Comparison of ENCODE assay signal across 24 cellular contexts in the genomic region with DNA sequence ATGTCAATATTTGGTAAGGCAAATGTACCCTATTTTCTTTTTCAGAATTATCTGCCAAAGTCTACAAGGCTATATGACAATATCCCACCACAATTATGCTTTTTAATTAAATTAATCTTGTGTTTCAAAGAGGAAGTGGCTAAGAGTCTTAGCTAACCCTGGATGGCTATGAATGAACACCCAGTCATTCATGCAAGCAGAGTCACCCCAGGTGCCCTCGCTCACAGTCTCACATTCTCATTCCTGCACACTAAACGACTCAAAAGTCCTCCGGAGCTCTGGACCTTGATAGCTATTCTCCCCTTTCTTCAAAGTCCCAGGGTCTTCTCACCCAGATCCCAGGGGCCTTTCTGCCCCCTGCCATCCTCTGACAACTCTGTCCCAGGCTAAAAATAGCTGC. TPM values are rescaled to one million over a fixed set of nuclear protein-coding genes. Genes with fewer than 3 reads are reported as not detected.
DNase-seq lines count a peak whose midpoint lies in the region; ATAC-seq and TF ChIP-seq lines count a peak whose summit lies in the region.
"Had no signal": no experiment of that assay in that cellular context is flagged by ENCODE, and none has a peak within 500 bp of the region (broad histone marks: within the 10 kb centered on the region; RNA-seq: fewer than 3 reads in every experiment).

No MANE protein-coding gene starts in this region.

- no peaks in the 10 kb centered on the region for H3K36me3 ChIP-seq in RWPE2 (ENCODE audit: low read depth)
- no peaks in the 10 kb centered on the region for H3K36me3 ChIP-seq in kidney epithelial cell (ENCODE audit: control insufficient read depth, insufficient read depth, low read length)
- H3K36me3 ChIP-seq: heart left ventricle had no signal

- TF ChIP-seq CTCF in RWPE2 (IDR thresholded peaks at IDR 0.05; ENCODE audit: poor library complexity, severe bottlenecking): no peak
- TF ChIP-seq CTCF in kidney epithelial cell (IDR thresholded peaks at IDR 0.05; ENCODE audit: insufficient read depth, low read length, poor library complexity, severe bottlenecking): no peak

- H3K9me3 ChIP-seq in RWPE2 (ENCODE audit: severe bottlenecking): no peaks in the 10 kb centered on the region
- H3K9me3 ChIP-seq: A549, psoas muscle had no signal

- H3K27me3 ChIP-seq in RWPE2 (ENCODE audit: insufficient read depth, poor library complexity, severe bottlenecking): no peaks in the 10 kb centered on the region
- H3K27me3 ChIP-seq in kidney epithelial cell (ENCODE audit: control insufficient read depth, insufficient read depth, low read length): no peaks in the 10 kb centered on the region

- ATAC-seq in GM18502 (IDR thresholded peaks at IDR 0.05; ENCODE audit: poor library complexity, unreplicated experiment) (peak; percentile 37), RWPE2 (ENCODE audit: low read depth) (no peak), HG03442 (IDR thresholded peaks at IDR 0.05; ENCODE audit: unreplicated experiment) (no peak), HG03469 (IDR thresholded peaks at IDR 0.05; ENCODE audit: unreplicated experiment) (no peak), GM19463 (IDR thresholded peaks at IDR 0.05; ENCODE audit: unreplicated experiment) (no peak)
- ATAC-seq: A549; heart left ventricle; K562; natural killer cell treated with Interleukin-12 subunit alpha and Interleukin-12 subunit beta and Interleukin-15 and Interleukin-18, amount 100 ng/mL, for 72 hours; psoas muscle had no signal

- peaks cover 58% of the 10 kb centered on the region for H3K4me1 ChIP-seq in RWPE2 (ENCODE audit: insufficient read depth, poor library complexity, severe bottlenecking)
- H3K4me1 ChIP-seq: psoas muscle had no signal

- DNase-seq in A172 (ENCODE audit: low spot score) (peak; percentile 40), RWPE2 (ENCODE audit: low spot score) (no peak), kidney epithelial cell (ENCODE audit: low read depth) (peak; percentile 60)
- DNase-seq in stimulated activated naive CD4-positive, alpha-beta T cell (lab: John Stamatoyannopoulos, UW): no peak
- DNase-seq: activated CD4-positive, alpha-beta T cell treated with anti-CD3 and anti-CD28 coated beads, Interleukin-2, amount 50 U/mL, for 1 hour; activated gamma-delta T cell; CD4-positive, alpha-beta T cell; DMS79 treated with DMSO at 0.1 percent for 48 hours; effector CD8-positive, alpha-beta T cell; H9; heart left ventricle; immature natural killer cell; NCI-H1048; psoas muscle; small intestine; SW 1271 had no signal

- no peak overlapping the region for H3K4me3 ChIP-seq in RWPE2 (ENCODE audit: severe bottlenecking)
- H3K4me3 ChIP-seq in kidney epithelial cell (ENCODE audit: low read depth, low read length): no peak overlapping the region
- H3K4me3 ChIP-seq: A549, heart left ventricle, K562, psoas muscle had no signal

- peak overlapping the region; percentile 74 for H3K27ac ChIP-seq in RWPE2 (ENCODE audit: poor library complexity, severe bottlenecking)
- H3K27ac ChIP-seq: heart left ventricle, HL-60, psoas muscle had no signal

RNA-seq across cellular contexts. Expression of gene MRPL19, which starts 42.1 kb away (rescaled TPM):
- 127 and 156 TPM in 2 replicates for total RNA-seq in A172 (2014; rRNA removed; shearing (Covaris generic))
- 56.8 and 64.2 TPM in 2 replicates for total RNA-seq in kidney epithelial cell

RNA-seq across cellular contexts. Expression of gene EVA1A, which starts 43.7 kb away (rescaled TPM):
- 24.6 and 38.3 TPM in 2 replicates for total RNA-seq in A172 (2014; rRNA removed; shearing (Covaris generic))
- 112 and 144 TPM in 2 replicates for total RNA-seq in kidney epithelial cell
- total RNA-seq: CD4-positive, alpha-beta T cell; K562; natural killer cell treated with Interleukin-12 subunit alpha and Interleukin-12 subunit beta and Interleukin-15 and Interleukin-18, amount 100 ng/mL, for 72 hours had no signal

Comparison
In these comparisons a context has a peak if more than half of its experiments do, and no peak if none do; other contexts are left out.
1. DNase-seq: peak in A172 (single experiment) and kidney epithelial cell (single experiment); none in RWPE2 (single experiment) and stimulated activated naive CD4-positive, alpha-beta T cell (0 of 6).